ENCODE assay signal across 8 cellular contexts in genomic region chr10:115355162-115355760, GRCh38.
DNase-seq lines count a peak whose midpoint lies in the region; ATAC-seq and TF ChIP-seq lines count a peak whose summit lies in the region.

No MANE protein-coding gene starts in this region.

- in situ Hi-C loops in astrocyte of the spinal cord (cut with HindIII; ENCODE audit: low sequenced_read_pairs): no loop called here

- TF ChIP-seq CTCF in astrocyte of the spinal cord (IDR thresholded peaks at IDR 0.05; ENCODE audit: low read depth, low read length) (peak; percentile 75), kidney epithelial cell (IDR thresholded peaks at IDR 0.05; ENCODE audit: insufficient read depth, low read length, poor library complexity, severe bottlenecking) (peak; percentile 78)

- H3K4me3 ChIP-seq in astrocyte of the spinal cord (ENCODE audit: low read depth, low read length): no peak overlapping the region
- no peak overlapping the region for H3K4me3 ChIP-seq in kidney epithelial cell (ENCODE audit: low read depth, low read length)

- ATAC-seq in GM19023 (IDR thresholded peaks at IDR 0.05; ENCODE audit: unreplicated experiment) (peak; percentile 69), HG03196 (IDR thresholded peaks at IDR 0.05; ENCODE audit: unreplicated experiment) (peak; percentile 64)

- H3K36me3 ChIP-seq in kidney epithelial cell (ENCODE audit: control insufficient read depth, insufficient read depth, low read length): no peaks in the 10 kb centered on the region

- H3K27me3 ChIP-seq in kidney epithelial cell (ENCODE audit: control insufficient read depth, insufficient read depth, low read length): no peaks in the 10 kb centered on the region

- peak; percentile 54 for DNase-seq in DMS153 treated with DMSO at 0.1 percent for 48 hours (lab: John Stamatoyannopoulos, UW; ENCODE audit: unreplicated experiment)
- DNase-seq in NCI-H226: peak; percentile 10
- peak; percentile 76 for DNase-seq in astrocyte of the spinal cord (ENCODE audit: low read depth, low spot score)
- peak; percentile 44 for DNase-seq in kidney epithelial cell (ENCODE audit: low read depth)
- no peak for DNase-seq in effector CD8-positive, alpha-beta T cell (lab: John Stamatoyannopoulos, UW)
- DNase-seq in stimulated activated CD4-positive, alpha-beta T cell treated with anti-CD3 and anti-CD28 coated beads, Interleukin-4, amount 100 ng/mL, for 1 hour: no peak

Comparison
In these comparisons a context has a peak if more than half of its experiments do, and no peak if none do; other contexts are left out.
1. DNase-seq: peak in DMS153 treated with DMSO at 0.1 percent for 48 hours (single experiment), NCI-H226 (single experiment), astrocyte of the spinal cord (single experiment) and kidney epithelial cell (single experiment); none in effector CD8-positive, alpha-beta T cell (single experiment) and stimulated activated CD4-positive, alpha-beta T cell treated with anti-CD3 and anti-CD28 coated beads, Interleukin-4, amount 100 ng/mL, for 1 hour (single experiment).